ENCODE assay signal across 8 cellular contexts in the genomic region with DNA sequence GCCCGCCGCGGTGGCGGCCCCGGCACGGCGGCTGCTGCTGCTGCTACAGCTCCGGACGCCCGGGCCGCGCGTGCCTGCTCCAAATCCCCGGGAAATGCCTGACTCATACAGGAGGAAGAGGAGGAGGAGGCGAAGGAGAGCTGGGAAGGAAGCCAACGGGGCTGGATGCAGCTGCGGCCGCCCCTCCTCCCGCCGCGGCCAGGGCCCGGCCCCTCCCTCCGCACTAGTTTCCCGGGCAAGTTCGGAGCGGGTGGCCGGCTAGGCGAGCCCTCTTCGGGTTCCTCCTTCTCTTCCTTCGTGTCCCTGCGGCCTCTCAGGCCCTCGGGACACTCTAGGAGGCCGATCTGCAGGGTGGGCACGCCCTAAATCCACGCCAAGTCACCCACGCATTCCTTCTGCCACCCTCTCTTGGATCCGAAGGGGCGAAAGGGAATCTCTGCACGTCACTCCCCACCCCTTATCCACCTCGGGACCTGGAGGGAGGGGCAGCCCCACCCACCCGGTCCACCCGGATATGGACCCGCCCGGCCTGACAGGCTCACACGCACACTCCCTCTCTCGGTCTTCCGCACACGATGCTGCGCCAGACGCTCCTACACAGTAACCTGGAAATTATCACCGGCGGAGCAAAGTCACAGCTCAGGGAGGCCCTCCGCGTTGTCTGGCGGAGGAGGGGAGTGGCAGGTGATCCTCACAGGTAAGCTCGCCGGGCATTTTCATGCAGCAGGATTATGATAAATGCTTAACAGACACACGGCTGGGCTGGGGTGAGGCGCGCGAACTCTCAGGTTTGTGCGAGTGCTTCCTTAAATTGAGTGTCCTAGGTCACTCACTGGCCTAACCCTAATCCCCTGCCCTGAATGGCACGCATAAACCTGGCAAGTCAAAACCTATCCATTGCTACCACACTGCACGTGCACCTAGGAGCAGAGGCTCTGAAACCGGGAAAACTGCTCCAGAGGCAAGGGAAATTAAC. TPM values are rescaled to one million over a fixed set of nuclear protein-coding genes. Genes with fewer than 3 reads are reported as not detected.
DNase-seq lines count a peak whose midpoint lies in the region; ATAC-seq and TF ChIP-seq lines count a peak whose summit lies in the region.

A gene with protein sequence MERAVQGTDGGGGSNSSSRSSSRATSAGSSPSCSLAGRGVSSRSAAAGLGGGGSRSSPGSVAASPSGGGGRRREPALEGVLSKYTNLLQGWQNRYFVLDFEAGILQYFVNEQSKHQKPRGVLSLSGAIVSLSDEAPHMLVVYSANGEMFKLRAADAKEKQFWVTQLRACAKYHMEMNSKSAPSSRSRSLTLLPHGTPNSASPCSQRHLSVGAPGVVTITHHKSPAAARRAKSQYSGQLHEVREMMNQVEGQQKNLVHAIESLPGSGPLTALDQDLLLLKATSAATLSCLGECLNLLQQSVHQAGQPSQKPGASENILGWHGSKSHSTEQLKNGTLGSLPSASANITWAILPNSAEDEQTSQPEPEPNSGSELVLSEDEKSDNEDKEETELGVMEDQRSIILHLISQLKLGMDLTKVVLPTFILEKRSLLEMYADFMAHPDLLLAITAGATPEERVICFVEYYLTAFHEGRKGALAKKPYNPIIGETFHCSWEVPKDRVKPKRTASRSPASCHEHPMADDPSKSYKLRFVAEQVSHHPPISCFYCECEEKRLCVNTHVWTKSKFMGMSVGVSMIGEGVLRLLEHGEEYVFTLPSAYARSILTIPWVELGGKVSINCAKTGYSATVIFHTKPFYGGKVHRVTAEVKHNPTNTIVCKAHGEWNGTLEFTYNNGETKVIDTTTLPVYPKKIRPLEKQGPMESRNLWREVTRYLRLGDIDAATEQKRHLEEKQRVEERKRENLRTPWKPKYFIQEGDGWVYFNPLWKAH (minus strand): TSS at position 57 of the 976 bp plus-strand sequence. CDS start 83 bp downstream, outside the sequence.
A gene (plus strand): TSS at position 545 of the 976 bp plus-strand sequence. CDS start 7,330 bp downstream, outside the sequence.

- TF ChIP-seq CTCF in endothelial cell (IDR thresholded peaks at IDR 0.05; ENCODE audit: unreplicated experiment): no peak

- peak; percentile 67 for DNase-seq in CD1c-positive myeloid dendritic cell (ENCODE audit: extremely low spot score)
- peak; percentile 4 to 15 for DNase-seq in NCI-H1930 (lab: John Stamatoyannopoulos, UW)
- peak; percentile 39 to 51 for DNase-seq in activated CD4-positive, alpha-beta T cell treated with anti-CD3 and anti-CD28 coated beads, Interleukin-2, amount 50 U/mL, for 48 hours
- peak; percentile 43 for DNase-seq in endothelial cell (ENCODE audit: low spot score)
- DNase-seq in medulla oblongata (ENCODE audit: extremely low spot score): peak; percentile 59
- peak; percentile 35 for DNase-seq in stimulated activated naive CD8-positive, alpha-beta T cell treated with anti-CD3 and anti-CD28 coated beads, Interleukin-15, Interleukin-2, amounts not matched to agents 100 U/mL and 50 U/mL, for 24 hours

- H3K4me1 Mint-ChIP-seq in endothelial cell (ENCODE audit: unreplicated experiment): peaks cover 18% of the 10 kb centered on the region

- peak within 1 kb of the TSS; percentile 91 for H3K4me3 Mint-ChIP-seq in endothelial cell (ENCODE audit: unreplicated experiment)

- H3K9me3 Mint-ChIP-seq in endothelial cell (ENCODE audit: unreplicated experiment): no peaks in the 10 kb centered on the region

- H3K36me3 Mint-ChIP-seq in endothelial cell (ENCODE audit: low read depth, unreplicated experiment): peaks cover 3% of the 10 kb centered on the region

- H3K27me3 Mint-ChIP-seq in endothelial cell (ENCODE audit: unreplicated experiment): peaks cover 1% of the 10 kb centered on the region

- peak; percentile 43 for ATAC-seq in GM21528 (IDR thresholded peaks at IDR 0.05; ENCODE audit: low FRiP score, unreplicated experiment)
- peak; percentile 37 for ATAC-seq in stimulated activated naive CD8-positive, alpha-beta T cell treated with anti-CD3 and anti-CD28 coated beads, Interleukin-15, Interleukin-2, amounts not matched to agents 100 U/mL and 50 U/mL, for 24 hours
- ATAC-seq in HG02981 (IDR thresholded peaks at IDR 0.05; ENCODE audit: unreplicated experiment): no peak

- peak within 1 kb of the TSS; percentile 74 for H3K27ac Mint-ChIP-seq in endothelial cell (ENCODE audit: unreplicated experiment)

RNA-seq across cellular contexts. Expression of the first gene that starts in this region (rescaled TPM):
- total RNA-seq in endothelial cell (ENCODE audit: unreplicated experiment): 61.0 TPM

RNA-seq across cellular contexts. Expression of the second gene that starts in this region (rescaled TPM):
- 1.1 TPM for total RNA-seq in endothelial cell (ENCODE audit: unreplicated experiment)

Comparison
In these comparisons a context has a peak if more than half of its experiments do, and no peak if none do; other contexts are left out.
1. DNase-seq: peak in every context shown above with its lines; median percentile 67 in CD1c-positive myeloid dendritic cell; 59 in medulla oblongata; 45 in activated CD4-positive, alpha-beta T cell treated with anti-CD3 and anti-CD28 coated beads, Interleukin-2, amount 50 U/mL, for 48 hours; 43 in endothelial cell; 35 in stimulated activated naive CD8-positive, alpha-beta T cell treated with anti-CD3 and anti-CD28 coated beads, Interleukin-15, Interleukin-2, amounts not matched to agents 100 U/mL and 50 U/mL, for 24 hours; 10 in NCI-H1930.